ENCODE assay signal across 22 cellular contexts in the genomic region with DNA sequence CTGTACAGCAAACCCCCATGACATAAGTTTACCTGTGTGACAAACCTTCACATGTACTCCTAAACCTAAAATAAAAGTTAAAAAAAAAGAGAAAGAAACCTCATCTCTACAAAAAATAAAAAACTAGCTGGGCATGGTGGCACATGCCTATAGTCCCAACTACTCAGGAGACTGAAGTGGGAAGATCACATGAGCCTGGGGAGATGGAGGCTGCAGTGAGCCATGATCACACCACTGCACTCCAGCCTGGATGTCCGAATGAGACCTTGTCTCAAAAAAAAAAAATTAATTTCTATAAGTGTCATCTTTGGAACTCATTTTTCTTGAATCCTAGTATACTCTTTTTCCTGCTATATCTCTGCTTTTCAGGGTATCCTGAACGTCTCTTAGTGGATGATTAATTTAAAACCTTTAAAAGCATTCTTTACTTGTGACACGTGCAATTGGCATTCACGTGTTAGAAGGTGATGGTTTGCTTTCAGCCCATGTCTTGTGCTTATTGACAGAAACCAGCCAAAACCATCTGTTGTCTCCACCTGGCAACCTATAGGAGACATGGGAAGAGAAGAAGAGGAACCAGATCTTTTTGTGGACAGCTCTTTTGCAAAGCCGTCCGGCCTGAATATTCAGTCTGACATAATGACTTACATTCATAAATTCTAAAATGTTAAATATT. TPM values are rescaled to one million over a fixed set of nuclear protein-coding genes. Genes with fewer than 3 reads are reported as not detected.
DNase-seq lines count a peak whose midpoint lies in the region; ATAC-seq and TF ChIP-seq lines count a peak whose summit lies in the region.
"Had no signal": no experiment of that assay in that cellular context is flagged by ENCODE, and none has a peak within 500 bp of the region (broad histone marks: within the 10 kb centered on the region; RNA-seq: fewer than 3 reads in every experiment).

No MANE protein-coding gene starts in this region.

- DNase-seq in Caki2 (ENCODE audit: low read depth): peak; percentile 27
- peak; percentile 10 for DNase-seq in HFFc6
- peak; percentile 65 for DNase-seq in PC-3
- peak; percentile 24 for DNase-seq in iris pigment epithelial cell (ENCODE audit: low read depth)
- DNase-seq in T-helper 2 cell treated with Interferon-gamma antibody and Interleukin-4, amounts not matched to agents 5 μg/mL and 100 μg/mL, for 36 hours (ENCODE audit: low spot score): no peak
- DNase-seq in NCI-H510A treated with DMSO at 0.1 percent for 48 hours (lab: John Stamatoyannopoulos, UW): no peak
- no peak for DNase-seq in activated T-helper 2 cell treated with anti-CD3 and anti-CD28 coated beads, Interferon-gamma antibody, Interleukin-2, Interleukin-4, amounts not matched to agents 10 μg/mL and 5 μg/mL and 100 μg/mL, durations not matched to agents 14 hours and 24 hours and 36 hours (ENCODE audit: low spot score)
- DNase-seq: activated CD8-positive, alpha-beta T cell treated with anti-CD3 and anti-CD28 coated beads for 36 hours; activated naive CD8-positive, alpha-beta T cell treated with anti-CD3 and anti-CD28 coated beads, Interleukin-2, amount 10 ng/mL, durations not matched to agents 7 days and 5 days; activated T-cell treated with anti-CD3 and anti-CD28 coated beads, Interleukin-2, amount 50 U/mL, for 48 hours; COR-L47; NCI-H2029; NCI-H526; RPMI8226; stimulated activated CD4-positive, alpha-beta T cell treated with anti-CD3 and anti-CD28 coated beads, Interleukin-4, amount 100 ng/mL, for 1 hour; stimulated activated CD8-positive, alpha-beta memory T cell treated with anti-CD3 and anti-CD28 coated beads, Interleukin-4, amount 100 ng/mL, for 48 hours had no signal

- TF ChIP-seq CTCF in HFFc6 (IDR thresholded peaks at IDR 0.05) (no peak), PC-3 (conservative IDR thresholded peaks at IDR 0.05; ENCODE audit: low read depth, low read length) (no peak)

- H2AFZ ChIP-seq in PC-3 (ENCODE audit: low read length): no peak overlapping the region

- H3K4me3 Mint-ChIP-seq in HFFc6: no peak overlapping the region
- H3K4me3 Mint-ChIP-seq in T-helper 2 cell treated with Interferon-gamma antibody and Interleukin-4, amounts not matched to agents 5 μg/mL and 100 μg/mL, for 36 hours: no peak overlapping the region
- no peak overlapping the region for H3K4me3 Mint-ChIP-seq in activated T-helper 2 cell treated with anti-CD3 and anti-CD28 coated beads, Interferon-gamma antibody, Interleukin-2, Interleukin-4, amounts not matched to agents 10 μg/mL and 5 μg/mL and 100 μg/mL, durations not matched to agents 14 hours and 24 hours and 36 hours (ENCODE audit: low read depth)
- H3K4me3 Mint-ChIP-seq: activated CD8-positive, alpha-beta T cell treated with anti-CD3 and anti-CD28 coated beads for 36 hours; activated naive CD8-positive, alpha-beta T cell treated with anti-CD3 and anti-CD28 coated beads, Interleukin-2, amount 10 ng/mL, durations not matched to agents 7 days and 5 days; memory B cell; nephron had no signal

- no peaks in the 10 kb centered on the region for H3K9me3 ChIP-seq in PC-3 (ENCODE audit: low read length)
- H3K9me3 ChIP-seq: esophagus muscularis mucosa, suprapubic skin had no signal

- H3K27me3 Mint-ChIP-seq in HFFc6 (ENCODE audit: insufficient read depth): peaks cover 1% of the 10 kb centered on the region; the same call in 1 of the 2 replicates
- peaks cover 29% of the 10 kb centered on the region for H3K27me3 Mint-ChIP-seq in T-helper 2 cell treated with Interferon-gamma antibody and Interleukin-4, amounts not matched to agents 5 μg/mL and 100 μg/mL, for 36 hours (ENCODE audit: low read depth)
- H3K27me3 Mint-ChIP-seq in activated T-helper 2 cell treated with anti-CD3 and anti-CD28 coated beads, Interferon-gamma antibody, Interleukin-2, Interleukin-4, amounts not matched to agents 10 μg/mL and 5 μg/mL and 100 μg/mL, durations not matched to agents 14 hours and 24 hours and 36 hours (ENCODE audit: low read depth): peaks cover 24% of the 10 kb centered on the region

- peaks cover 7% of the 10 kb centered on the region for H3K36me3 Mint-ChIP-seq in HFFc6 (ENCODE audit: low read depth)
- peaks cover 10% of the 10 kb centered on the region for H3K36me3 Mint-ChIP-seq in T-helper 2 cell treated with Interferon-gamma antibody and Interleukin-4, amounts not matched to agents 5 μg/mL and 100 μg/mL, for 36 hours (ENCODE audit: low read depth)
- peaks cover 26% of the 10 kb centered on the region for H3K36me3 Mint-ChIP-seq in activated T-helper 2 cell treated with anti-CD3 and anti-CD28 coated beads, Interferon-gamma antibody, Interleukin-2, Interleukin-4, amounts not matched to agents 10 μg/mL and 5 μg/mL and 100 μg/mL, durations not matched to agents 14 hours and 24 hours and 36 hours (ENCODE audit: low read depth)
- H3K36me3 Mint-ChIP-seq: memory B cell had no signal

- no peak overlapping the region for H3K4me3 ChIP-seq in PC-3 (ENCODE audit: low read length)
- H3K4me3 ChIP-seq: esophagus muscularis mucosa, skin epidermis, suprapubic skin had no signal

- no peaks in the 10 kb centered on the region for H3K9me3 Mint-ChIP-seq in HFFc6
- H3K9me3 Mint-ChIP-seq in T-helper 2 cell treated with Interferon-gamma antibody and Interleukin-4, amounts not matched to agents 5 μg/mL and 100 μg/mL, for 36 hours: peaks cover 10% of the 10 kb centered on the region
- H3K9me3 Mint-ChIP-seq in activated T-helper 2 cell treated with anti-CD3 and anti-CD28 coated beads, Interferon-gamma antibody, Interleukin-2, Interleukin-4, amounts not matched to agents 10 μg/mL and 5 μg/mL and 100 μg/mL, durations not matched to agents 14 hours and 24 hours and 36 hours: peaks cover 18% of the 10 kb centered on the region
- H3K9me3 Mint-ChIP-seq: activated CD8-positive, alpha-beta T cell treated with anti-CD3 and anti-CD28 coated beads for 36 hours; memory B cell; nephron had no signal

- CTCF ChIA-PET in PC-3 (lab: Charles Lee): interaction anchor here (0.7 kb wide), 1 partner anchor 26 kb away, joined by 5 read pairs; no protein-coding TSS in a partner anchor

- POLR2A ChIA-PET in PC-3 (lab: Charles Lee; ENCODE audit: unreplicated experiment): no interaction called here

- no peaks in the 10 kb centered on the region for H3K9me2 ChIP-seq in PC-3 (replicated peaks; ENCODE audit: low read length)

- H3K9ac ChIP-seq in PC-3 (ENCODE audit: low read length): no peak overlapping the region

- in situ Hi-C loops in Caki2 (cut with HindIII; ENCODE audit: low pct_unique_long_range_greater_than_20kb, low sequenced_read_pairs): no loop called here

- no peak overlapping the region for H3K27ac Mint-ChIP-seq in HFFc6
- H3K27ac Mint-ChIP-seq in T-helper 2 cell treated with Interferon-gamma antibody and Interleukin-4, amounts not matched to agents 5 μg/mL and 100 μg/mL, for 36 hours: no peak overlapping the region
- H3K27ac Mint-ChIP-seq in activated T-helper 2 cell treated with anti-CD3 and anti-CD28 coated beads, Interferon-gamma antibody, Interleukin-2, Interleukin-4, amounts not matched to agents 10 μg/mL and 5 μg/mL and 100 μg/mL, durations not matched to agents 14 hours and 24 hours and 36 hours: no peak overlapping the region
- H3K27ac Mint-ChIP-seq: activated CD8-positive, alpha-beta T cell treated with anti-CD3 and anti-CD28 coated beads for 36 hours; activated naive CD8-positive, alpha-beta T cell treated with anti-CD3 and anti-CD28 coated beads, Interleukin-2, amount 10 ng/mL, durations not matched to agents 7 days and 5 days; memory B cell; nephron had no signal

- H3K4me2 ChIP-seq in PC-3 (ENCODE audit: low read length): no peak overlapping the region

- H4K20me1 ChIP-seq in PC-3 (ENCODE audit: low read length): no peaks in the 10 kb centered on the region

- intact Hi-C loops in PC-3 (cut with micrococcal nuclease): no loop called here
- intact Hi-C loops in activated T-helper 2 cell treated with anti-CD3 and anti-CD28 coated beads, Interferon-gamma antibody, Interleukin-2, Interleukin-4, amounts not matched to agents 10 μg/mL and 5 μg/mL and 100 μg/mL, durations not matched to agents 14 hours and 24 hours and 36 hours (cut with micrococcal nuclease): no loop called here

- H3K4me1 ChIP-seq in PC-3 (ENCODE audit: insufficient read depth, low read length): peaks cover 4% of the 10 kb centered on the region; the same call in 1 of the 2 replicates
- H3K4me1 ChIP-seq: esophagus muscularis mucosa, suprapubic skin had no signal

- H3F3A ChIP-seq in PC-3 (ENCODE audit: low read length, unreplicated experiment): no peaks in the 10 kb centered on the region

- H3K79me2 ChIP-seq in PC-3 (ENCODE audit: low read length): no peaks in the 10 kb centered on the region

- H3K4me1 Mint-ChIP-seq in HFFc6 (ENCODE audit: low read depth): peaks cover 13% of the 10 kb centered on the region
- H3K4me1 Mint-ChIP-seq in T-helper 2 cell treated with Interferon-gamma antibody and Interleukin-4, amounts not matched to agents 5 μg/mL and 100 μg/mL, for 36 hours (ENCODE audit: low read depth): peaks cover 18% of the 10 kb centered on the region
- peaks cover 28% of the 10 kb centered on the region for H3K4me1 Mint-ChIP-seq in activated T-helper 2 cell treated with anti-CD3 and anti-CD28 coated beads, Interferon-gamma antibody, Interleukin-2, Interleukin-4, amounts not matched to agents 10 μg/mL and 5 μg/mL and 100 μg/mL, durations not matched to agents 14 hours and 24 hours and 36 hours (ENCODE audit: low read depth)
- H3K4me1 Mint-ChIP-seq: memory B cell, nephron had no signal

- H3K27me3 ChIP-seq in PC-3 (ENCODE audit: low read length): no peaks in the 10 kb centered on the region
- H3K27me3 ChIP-seq: esophagus muscularis mucosa, suprapubic skin had no signal

- H3K36me3 ChIP-seq in PC-3 (ENCODE audit: low read depth, low read length): no peaks in the 10 kb centered on the region
- H3K36me3 ChIP-seq: esophagus muscularis mucosa, suprapubic skin had no signal

- no peak overlapping the region for H3K27ac ChIP-seq in PC-3 (ENCODE audit: low read length)
- H3K27ac ChIP-seq: esophagus muscularis mucosa, skin epidermis, suprapubic skin had no signal

- BruUV-seq in PC-3 (replicated peaks; lab: Mats Ljungman, UMichigan): no TSS peak

- peak; percentile 64 for ATAC-seq in PC-3
- ATAC-seq in HG03039 (IDR thresholded peaks at IDR 0.05; ENCODE audit: unreplicated experiment): no peak
- ATAC-seq: activated CD8-positive, alpha-beta T cell treated with anti-CD3 and anti-CD28 coated beads for 36 hours had no signal

RNA-seq across cellular contexts. Expression of gene PPFIBP1, which starts 30.6 kb away (rescaled TPM):
- total RNA-seq in Caki2 (2014; rRNA removed; shearing (Covaris generic); ENCODE audit: low replicate concordance): 50.7 and 55.8 TPM in 2 replicates
- total RNA-seq in HFFc6 (2021; fragmentation: NEBNext Ultra II Directional; extraction: Animal tissue kit (Norgen Biotek cat#: 25700)): 100 to 1,000 TPM in 2 of 6 experiments, 10 to 100 TPM in 4; 79.1 to 104 (median 92.0) TPM
- 56.9 and 57.2 TPM in 2 replicates for total RNA-seq in PC-3 (2014; rRNA removed)
- total RNA-seq in activated T-helper 2 cell treated with anti-CD3 and anti-CD28 coated beads, Interferon-gamma antibody, Interleukin-2, Interleukin-4, amounts not matched to agents 10 μg/mL and 5 μg/mL and 100 μg/mL, durations not matched to agents 14 hours and 24 hours and 36 hours: 73.3 and 74.1 TPM in 2 replicates

RNA-seq across cellular contexts. Expression of gene SMCO2, which starts 46.9 kb away (rescaled TPM):
- total RNA-seq in Caki2 (2014; rRNA removed; shearing (Covaris generic); ENCODE audit: low replicate concordance): 0.78 TPM in 1 of 2 replicates, not detected in the other
- not detected for total RNA-seq in HFFc6 (2021; fragmentation: NEBNext Ultra II Directional; extraction: Animal tissue kit (Norgen Biotek cat#: 25700))
- 0.69 and 1.7 TPM in 2 replicates for total RNA-seq in PC-3 (2014; rRNA removed)
- 1.3 and 1.4 TPM in 2 replicates for total RNA-seq in activated T-helper 2 cell treated with anti-CD3 and anti-CD28 coated beads, Interferon-gamma antibody, Interleukin-2, Interleukin-4, amounts not matched to agents 10 μg/mL and 5 μg/mL and 100 μg/mL, durations not matched to agents 14 hours and 24 hours and 36 hours
- total RNA-seq: activated naive CD8-positive, alpha-beta T cell treated with anti-CD3 and anti-CD28 coated beads, Interleukin-2, amount 10 ng/mL, durations not matched to agents 7 days and 5 days; esophagus muscularis mucosa had no signal

Comparison
In these comparisons a context has a peak if more than half of its experiments do, and no peak if none do; other contexts are left out.
1. DNase-seq: peak in Caki2 (single experiment), HFFc6 (single experiment), PC-3 (single experiment) and iris pigment epithelial cell (single experiment); none in T-helper 2 cell treated with Interferon-gamma antibody and Interleukin-4, amounts not matched to agents 5 μg/mL and 100 μg/mL, for 36 hours (single experiment), NCI-H510A treated with DMSO at 0.1 percent for 48 hours (single experiment) and activated T-helper 2 cell treated with anti-CD3 and anti-CD28 coated beads, Interferon-gamma antibody, Interleukin-2, Interleukin-4, amounts not matched to agents 10 μg/mL and 5 μg/mL and 100 μg/mL, durations not matched to agents 14 hours and 24 hours and 36 hours (single experiment).